ENCODE assay signal across 8 cellular contexts in genomic region chr10:107814865-107815487, GRCh38.
A peak's percentile ranks its signal among the peaks of the same experiment; 100 is the strongest.
DNase-seq lines count a peak whose midpoint lies in the region; ATAC-seq and TF ChIP-seq lines count a peak whose summit lies in the region.

No MANE protein-coding gene starts in this region.

- no peak overlapping the region for H3K27ac ChIP-seq in HL-60 (replicated peaks)

- intact Hi-C loops in Right ventricle myocardium superior (cut with DNase I) (no loop called here), cardiac septum (cut with DNase I) (loop anchor here (10.0 kb wide), 3 partner anchors 400 to 1190 kb away; no protein-coding TSS in a partner anchor)

- DNase-seq in Right ventricle myocardium superior (no peak), cardiac septum (ENCODE audit: low spot score) (no peak), HL-60 (ENCODE audit: low read depth in 1 of 2, low spot score in 1 of 2) (peak in 1 of 2 experiments; percentile 66), RPMI8226 (peak; percentile 22), fibroblast of peridontal ligament (ENCODE audit: extremely low read depth) (peak; percentile 81), omental fat pad (ENCODE audit: low spot score) (peak; percentile 24)

- no peaks in the 10 kb centered on the region for H3K27me3 ChIP-seq in HL-60 (ENCODE audit: insufficient read depth, poor library complexity, severe bottlenecking)

- no peak overlapping the region for H3K4me3 ChIP-seq in HL-60 (replicated peaks; ENCODE audit: insufficient read depth, low read length)

- ATAC-seq in Right ventricle myocardium superior (ENCODE audit: poor library complexity) (peak; percentile 63), omental fat pad (ENCODE audit: low FRiP score) (no peak), HG02840 (IDR thresholded peaks at IDR 0.05; ENCODE audit: low FRiP score, unreplicated experiment) (no peak), GM18909 (IDR thresholded peaks at IDR 0.05; ENCODE audit: poor library complexity, unreplicated experiment) (no peak)

- TF ChIP-seq CTCF in HL-60 (IDR thresholded peaks at IDR 0.05; ENCODE audit: insufficient read depth, low read length) = peak; percentile 60
- TF ChIP-seq CTCF in omental fat pad (IDR thresholded peaks at IDR 0.05) = no peak

Comparison
In these comparisons a context has a peak if more than half of its experiments do, and no peak if none do; other contexts are left out.
1. DNase-seq: peak in RPMI8226 (single experiment), fibroblast of peridontal ligament (single experiment) and omental fat pad (single experiment); none in Right ventricle myocardium superior (single experiment) and cardiac septum (single experiment).